Comparison of ENCODE assay signal across 22 cellular contexts in the genomic region with DNA sequence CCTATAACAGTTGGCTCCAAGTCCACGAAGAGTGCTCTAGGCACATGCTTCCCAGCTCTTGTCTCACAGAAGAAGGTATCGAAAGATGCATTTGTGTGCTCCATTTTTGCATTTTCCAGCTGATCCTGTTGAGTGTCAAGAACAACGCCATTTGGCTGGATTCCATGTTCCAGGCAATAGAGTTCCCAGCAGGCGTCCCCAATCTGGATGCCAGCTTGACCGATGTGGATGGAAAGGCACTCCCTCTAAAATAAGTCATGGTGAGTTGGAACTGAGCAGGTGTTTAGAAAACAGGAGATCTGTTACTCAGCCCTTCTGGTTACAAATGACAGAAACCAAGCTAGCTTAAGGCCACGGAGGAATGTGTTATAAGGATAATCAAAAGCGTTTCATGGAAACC. TPM values are rescaled to one million over a fixed set of nuclear protein-coding genes. Genes with fewer than 3 reads are reported as not detected.
"Had no signal": no experiment of that assay in that cellular context is flagged by ENCODE, and none has a peak within 500 bp of the region (broad histone marks: within the 10 kb centered on the region; RNA-seq: fewer than 3 reads in every experiment).

No MANE protein-coding gene starts in this region.

- H3K4me3 ChIP-seq: body of pancreas, gastrocnemius medialis, hepatocyte, psoas muscle, right lobe of liver, spleen, suprapubic skin, upper lobe of right lung had no signal

- H3K4me1 Mint-ChIP-seq: activated naive CD4-positive, alpha-beta T cell treated with anti-CD3 and anti-CD28 coated beads, Interleukin-2, amount 50 U/mL, for 24 hours; central memory CD8-positive, alpha-beta T cell; nephron progenitor cell had no signal

- DNase-seq: activated CD4-positive, CD25-positive, alpha-beta regulatory T cell; activated T-cell treated with anti-CD3 and anti-CD28 coated beads, Interleukin-2, amount 50 U/mL, for 1 hour; body of pancreas; effector memory CD8-positive, alpha-beta T cell; gastrocnemius medialis; left ventricle myocardium superior; mesenchymal stem cell; nephron progenitor cell; psoas muscle; right lobe of liver; spleen; stimulated activated CD4-positive, alpha-beta T cell treated with anti-CD3 and anti-CD28 coated beads, Interleukin-1b, Interleukin-23, amount 100 ng/mL, for 48 hours; stimulated activated naive CD4-positive, alpha-beta T cell; upper lobe of right lung had no signal

- H3K27ac Mint-ChIP-seq: activated naive CD4-positive, alpha-beta T cell treated with anti-CD3 and anti-CD28 coated beads, Interleukin-2, amount 50 U/mL, for 24 hours; dendritic cell treated with granulocyte-macrophage colony-stimulating factor and Interleukin-4, amounts not matched to agents 40 ng/mL and 50 ng/mL, for 4 days; effector memory CD8-positive, alpha-beta T cell; nephron progenitor cell had no signal

- H3K27me3 ChIP-seq: body of pancreas, gastrocnemius medialis, hepatocyte, right lobe of liver, suprapubic skin, upper lobe of right lung had no signal

- H3K27ac ChIP-seq: body of pancreas, epithelial cell of prostate, gastrocnemius medialis, hepatocyte, psoas muscle, right lobe of liver, spleen, suprapubic skin, upper lobe of right lung had no signal

- H3K4me1 ChIP-seq: gastrocnemius medialis, psoas muscle, right lobe of liver, spleen, suprapubic skin, upper lobe of right lung had no signal

- H3K9me3 Mint-ChIP-seq: activated naive CD4-positive, alpha-beta T cell treated with anti-CD3 and anti-CD28 coated beads, Interleukin-2, amount 50 U/mL, for 24 hours; central memory CD8-positive, alpha-beta T cell; dendritic cell treated with granulocyte-macrophage colony-stimulating factor and Interleukin-4, amounts not matched to agents 40 ng/mL and 50 ng/mL, for 4 days; effector memory CD8-positive, alpha-beta T cell; nephron progenitor cell had no signal

- H3K36me3 ChIP-seq: gastrocnemius medialis, right lobe of liver, spleen, suprapubic skin, upper lobe of right lung had no signal

- H3K4me3 Mint-ChIP-seq: activated naive CD4-positive, alpha-beta T cell treated with anti-CD3 and anti-CD28 coated beads, Interleukin-2, amount 50 U/mL, for 24 hours; central memory CD8-positive, alpha-beta T cell; dendritic cell treated with granulocyte-macrophage colony-stimulating factor and Interleukin-4, amounts not matched to agents 40 ng/mL and 50 ng/mL, for 4 days; effector memory CD8-positive, alpha-beta T cell; nephron progenitor cell had no signal

- H3K36me3 Mint-ChIP-seq: activated naive CD4-positive, alpha-beta T cell treated with anti-CD3 and anti-CD28 coated beads, Interleukin-2, amount 50 U/mL, for 24 hours had no signal

- H3K9me3 ChIP-seq: body of pancreas, gastrocnemius medialis, psoas muscle, right lobe of liver, spleen, suprapubic skin, upper lobe of right lung had no signal

RNA-seq across cellular contexts. Expression of a gene that starts 3.8 kb away (rescaled TPM):
- total RNA-seq: body of pancreas, osteoblast, right lobe of liver, spleen, upper lobe of right lung had no signal
- polyA plus RNA-seq: spleen had no signal

RNA-seq across cellular contexts. Expression of a gene that starts 36.1 kb away (rescaled TPM):
- total RNA-seq: gastrocnemius medialis, hepatocyte, kidney epithelial cell, left ventricle myocardium superior, osteoblast, psoas muscle, right lobe of liver, spleen, suprapubic skin had no signal
- polyA plus RNA-seq: hepatocyte, psoas muscle, spleen had no signal
